17 cellular contexts compared by ENCODE assay signal in the genomic region with DNA sequence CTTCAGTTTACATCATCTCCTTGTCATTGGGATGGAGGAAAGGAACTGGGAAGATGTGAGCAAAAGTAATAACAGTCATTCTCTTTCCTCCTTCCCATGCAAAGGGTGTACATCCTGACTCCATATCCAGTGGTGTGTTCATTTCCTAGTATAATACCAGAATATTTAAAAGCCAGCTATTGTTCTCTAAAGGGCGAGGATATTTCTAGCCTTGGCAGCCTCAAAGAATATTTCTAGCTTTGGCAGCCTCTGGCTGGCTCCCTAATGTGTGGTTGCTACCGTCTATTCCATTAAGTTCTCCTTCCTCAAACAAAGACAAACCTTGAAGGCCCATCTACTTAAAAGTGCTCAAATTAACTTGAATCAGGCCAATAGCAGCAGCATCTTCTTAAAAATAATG.
"Had no signal": no experiment of that assay in that cellular context is flagged by ENCODE, and none has a peak within 500 bp of the region (broad histone marks: within the 10 kb centered on the region; RNA-seq: fewer than 3 reads in every experiment).

No MANE protein-coding gene starts in this region.

- DNase-seq: activated CD4-positive, alpha-beta T cell treated with anti-CD3 and anti-CD28 coated beads for 4 hours; activated CD8-positive, alpha-beta memory T cell treated with anti-CD3 and anti-CD28 coated beads for 24 hours; activated CD8-positive, alpha-beta memory T cell treated with anti-CD3 and anti-CD28 coated beads, Interleukin-2, amount 50 U/mL, for 48 hours; activated naive CD4-positive, alpha-beta T cell treated with Interleukin-2 at 50 U/mL for 16 hours; adrenal gland; effector CD8-positive, alpha-beta T cell; mesenchymal stem cell; mucosa of descending colon; naive B cell; right cardiac atrium; Right ventricle myocardium superior; upper lobe of left lung had no signal

- H3K4me3 Mint-ChIP-seq: naive B cell, neural crest cell, WTC11 had no signal

- H3K36me3 Mint-ChIP-seq: WTC11 had no signal

- H3K27me3 ChIP-seq: adrenal gland, upper lobe of left lung had no signal

- ATAC-seq: esophagus mucosa, mucosa of descending colon, WTC11 had no signal

- H3K27me3 Mint-ChIP-seq: naive B cell, progenitor cell of endocrine pancreas had no signal

- H3K4me1 ChIP-seq: adrenal gland had no signal

- H3K9me3 Mint-ChIP-seq: neural crest cell, WTC11 had no signal

- H3K4me3 ChIP-seq: adrenal gland, mucosa of descending colon, thoracic aorta, upper lobe of left lung had no signal

- H3K36me3 ChIP-seq: adrenal gland, thoracic aorta, upper lobe of left lung had no signal

- H3K9me3 ChIP-seq: adrenal gland, mucosa of descending colon, thoracic aorta, upper lobe of left lung had no signal

- H3K27ac Mint-ChIP-seq: progenitor cell of endocrine pancreas, WTC11 had no signal

- H3K27ac ChIP-seq: adrenal gland, upper lobe of left lung had no signal
